In the genomic region with DNA sequence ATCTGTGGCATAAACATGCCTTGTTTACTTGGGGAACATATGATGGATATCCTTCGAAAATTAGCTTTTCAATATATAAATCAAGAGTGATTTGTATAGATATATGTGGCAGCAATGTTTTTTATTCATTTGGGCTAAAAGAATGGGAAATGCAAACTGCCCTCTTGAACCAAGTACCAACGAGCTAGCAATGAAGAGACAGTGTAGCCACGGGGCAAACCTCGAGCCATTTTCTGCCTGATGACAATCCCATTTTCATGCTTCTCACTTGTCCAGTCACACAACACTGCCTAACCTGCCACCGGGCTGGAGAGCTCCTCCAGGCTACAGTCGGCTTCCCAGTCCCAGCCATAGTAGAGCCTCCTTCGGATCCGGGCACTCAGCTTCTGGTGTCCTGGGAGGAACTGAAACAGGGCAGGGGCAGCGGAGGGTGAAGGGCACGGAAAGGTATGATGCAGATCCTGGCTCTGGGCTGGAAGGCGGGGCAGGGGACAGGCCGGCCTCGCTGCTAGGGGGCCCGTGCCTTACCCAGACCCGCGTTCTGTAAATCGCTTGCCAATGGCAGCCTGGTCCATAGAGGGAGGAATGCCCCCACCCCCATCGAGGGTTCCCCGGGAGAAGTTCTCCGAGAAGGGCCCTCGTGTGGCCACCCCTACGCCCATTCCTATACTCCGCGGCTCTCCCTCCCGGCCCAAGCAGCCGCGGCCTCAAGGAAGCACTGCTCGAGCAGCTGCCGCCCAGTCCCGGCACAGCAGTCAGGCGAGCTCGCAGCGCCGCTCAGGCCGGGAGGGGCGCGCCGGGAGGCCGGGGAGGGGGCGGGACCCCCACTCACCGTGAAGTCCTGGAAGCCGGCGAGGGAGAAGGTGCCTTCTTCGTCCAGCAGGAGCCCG, we compare ENCODE assay signal across 8 cellular contexts. TPM values are rescaled to one million over a fixed set of nuclear protein-coding genes. Genes with fewer than 3 reads are reported as not detected.
DNase-seq lines count a peak whose midpoint lies in the region; ATAC-seq, FAIRE-seq and TF ChIP-seq lines count a peak whose summit lies in the region.

No MANE protein-coding gene starts in this region.

- peak; percentile 27 for ATAC-seq in HG03342 (IDR thresholded peaks at IDR 0.05; ENCODE audit: unreplicated experiment)

- H3K4me3 ChIP-seq in cardiac fibroblast (replicated peaks in 1 of 2; ENCODE audit: low read depth in 2 of 2, low read length in 2 of 2) (peak overlapping the region; percentile 80 to 88), kidney epithelial cell (ENCODE audit: low read depth, low read length) (peak overlapping the region; percentile 63)

- TF ChIP-seq CTCF in C4-2B (conservative IDR thresholded peaks at IDR 0.05) (peak; percentile 27), cardiac fibroblast (IDR thresholded peaks at IDR 0.05; ENCODE audit: low read depth, low read length) (no peak), kidney epithelial cell (IDR thresholded peaks at IDR 0.05; ENCODE audit: insufficient read depth, low read length, poor library complexity, severe bottlenecking) (peak; percentile 4)

- peak; percentile 68 for FAIRE-seq in GM19239 (lab: Jason Lieb, UNC)

- H3K36me3 ChIP-seq in kidney epithelial cell (ENCODE audit: control insufficient read depth, insufficient read depth, low read length): no peaks in the 10 kb centered on the region

- DNase-seq in GM19239 (ENCODE audit: insufficient read length, low spot score) (no peak), SK-MEL-5 (ENCODE audit: low read depth, low spot score) (peak; percentile 30), cardiac fibroblast (ENCODE audit: low read depth in 2 of 2) (peak; percentile 26 to 41), kidney epithelial cell (ENCODE audit: low read depth) (no peak), NCI-H1694 (lab: John Stamatoyannopoulos, UW) (no peak)
- DNase-seq in stimulated activated CD4-positive, alpha-beta T cell treated with anti-CD3 and anti-CD28 coated beads, Interleukin-15, amount 100 ng/mL, for 24 hours: peak; percentile 59

- H3K27ac ChIP-seq in C4-2B: peak overlapping the region; percentile 89

- H3K27me3 ChIP-seq in kidney epithelial cell (ENCODE audit: control insufficient read depth, insufficient read depth, low read length): no peaks in the 10 kb centered on the region

- in situ Hi-C loops in SK-MEL-5 (cut with HindIII; ENCODE audit: low pct_unique_long_range_greater_than_20kb, low sequenced_read_pairs): no loop called here

RNA-seq across cellular contexts. Expression of a gene that starts 0.6 kb away (rescaled TPM):
- total RNA-seq in SK-MEL-5 (2014; rRNA removed; shearing (Covaris generic)): 42.6 and 46.4 TPM in 2 replicates
- 49.1 and 49.8 TPM in 2 replicates for polyA plus RNA-seq in SK-MEL-5 (2015; cell fraction: cytosol; rRNA removed)
- polyA plus RNA-seq in SK-MEL-5 (2015; cell fraction: nucleus; rRNA removed): 91.9 and 107 TPM in 2 replicates
- 54.2 and 55.3 TPM in 2 replicates for total RNA-seq in kidney epithelial cell

RNA-seq across cellular contexts. Expression of a gene that starts 1.9 kb away (rescaled TPM):
- 104 and 124 TPM in 2 replicates for total RNA-seq in SK-MEL-5 (2014; rRNA removed; shearing (Covaris generic))
- polyA plus RNA-seq in SK-MEL-5 (2015; cell fraction: cytosol; rRNA removed): 127 and 158 TPM in 2 replicates
- polyA plus RNA-seq in SK-MEL-5 (2015; cell fraction: nucleus; rRNA removed): 117 and 125 TPM in 2 replicates
- total RNA-seq in kidney epithelial cell: 95.2 and 111 TPM in 2 replicates

RNA-seq across cellular contexts. Expression of a gene that starts 6.3 kb away (rescaled TPM):
- 0.13 and 0.34 TPM in 2 replicates for total RNA-seq in SK-MEL-5 (2014; rRNA removed; shearing (Covaris generic))
- not detected in 2 replicates for polyA plus RNA-seq in SK-MEL-5 (2015; cell fraction: cytosol; rRNA removed)
- polyA plus RNA-seq in SK-MEL-5 (2015; cell fraction: nucleus; rRNA removed): 3.1 and 4.6 TPM in 2 replicates
- 0.84 and 1.2 TPM in 2 replicates for total RNA-seq in kidney epithelial cell

RNA-seq across cellular contexts. Expression of a gene that starts 15.6 kb away (rescaled TPM):
- total RNA-seq in SK-MEL-5 (2014; rRNA removed; shearing (Covaris generic)): 25.5 and 28.4 TPM in 2 replicates
- 14.5 and 16.5 TPM in 2 replicates for polyA plus RNA-seq in SK-MEL-5 (2015; cell fraction: cytosol; rRNA removed)
- polyA plus RNA-seq in SK-MEL-5 (2015; cell fraction: nucleus; rRNA removed): 5.2 and 10.1 TPM in 2 replicates
- total RNA-seq in kidney epithelial cell: 16.1 and 19.1 TPM in 2 replicates

RNA-seq across cellular contexts. Expression of a gene that starts 30.4 kb away (rescaled TPM):
- 10.9 and 16.2 TPM in 2 replicates for total RNA-seq in SK-MEL-5 (2014; rRNA removed; shearing (Covaris generic))
- 9.1 and 13.8 TPM in 2 replicates for polyA plus RNA-seq in SK-MEL-5 (2015; cell fraction: cytosol; rRNA removed)
- polyA plus RNA-seq in SK-MEL-5 (2015; cell fraction: nucleus; rRNA removed): 41.2 and 54.4 TPM in 2 replicates
- 44.3 and 48.2 TPM in 2 replicates for total RNA-seq in kidney epithelial cell

Comparison
In these comparisons a context has a peak if more than half of its experiments do, and no peak if none do; other contexts are left out.
1. DNase-seq: peak in SK-MEL-5 (single experiment), cardiac fibroblast (2 of 2) and stimulated activated CD4-positive, alpha-beta T cell treated with anti-CD3 and anti-CD28 coated beads, Interleukin-15, amount 100 ng/mL, for 24 hours (single experiment); none in GM19239 (single experiment), kidney epithelial cell (single experiment) and NCI-H1694 (single experiment).